Comparison of ENCODE assay signal across 9 cellular contexts in the genomic region with DNA sequence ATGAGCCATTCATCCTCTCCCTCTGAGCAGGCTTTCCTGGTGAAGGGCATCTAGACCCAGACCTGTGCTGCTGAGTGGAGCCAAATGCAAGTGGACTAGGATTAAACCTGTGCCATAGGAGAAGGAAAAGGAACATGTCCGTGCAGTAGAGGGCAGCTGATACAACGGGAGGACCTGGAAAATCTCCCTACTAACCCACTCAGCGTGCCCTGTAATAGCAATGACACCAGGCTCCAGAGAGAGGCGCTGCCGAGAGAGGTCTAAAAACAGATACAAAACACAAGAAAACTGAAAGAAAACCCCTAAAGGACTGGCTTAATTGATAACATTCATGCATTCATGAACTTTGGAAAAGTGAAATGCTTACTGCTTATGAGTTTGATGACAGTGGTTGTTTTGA.
DNase-seq lines count a peak whose midpoint lies in the region; ATAC-seq and TF ChIP-seq lines count a peak whose summit lies in the region.
"Had no signal": no experiment of that assay in that cellular context is flagged by ENCODE, and none has a peak within 500 bp of the region (broad histone marks: within the 10 kb centered on the region; RNA-seq: fewer than 3 reads in every experiment).

No MANE protein-coding gene starts in this region.

- H3K36me3 ChIP-seq in ACC112 (ENCODE audit: insufficient read depth, low read length), result 0 out of 2 replicates have a peak, but pooled peaks cover 6% of the 10 kb centered on the region

- H3K4me1 Mint-ChIP-seq in endothelial cell (ENCODE audit: unreplicated experiment), result peaks cover 35% of the 10 kb centered on the region
- peaks cover 41% of the 10 kb centered on the region for H3K4me1 Mint-ChIP-seq in nephron

- H3K27me3 Mint-ChIP-seq in endothelial cell (ENCODE audit: unreplicated experiment) (peaks cover 7% of the 10 kb centered on the region), nephron (ENCODE audit: low read depth) (peaks cover 3% of the 10 kb centered on the region)
- H3K27me3 Mint-ChIP-seq: activated CD4-positive, alpha-beta T cell treated with anti-CD3 and anti-CD28 coated beads, Interleukin-2, amount 10 ng/mL, durations not matched to agents 7 days and 5 days had no signal

- H3K27me3 ChIP-seq in ACC112 (ENCODE audit: insufficient read depth, low read length), result no peaks in the 10 kb centered on the region

- no peak overlapping the region for H3K4me3 Mint-ChIP-seq in endothelial cell (ENCODE audit: unreplicated experiment)
- no peak overlapping the region for H3K4me3 Mint-ChIP-seq in nephron
- H3K4me3 Mint-ChIP-seq: activated CD4-positive, alpha-beta T cell treated with anti-CD3 and anti-CD28 coated beads, Interleukin-2, amount 10 ng/mL, durations not matched to agents 7 days and 5 days had no signal

- H3K79me2 ChIP-seq in ACC112 (ENCODE audit: control insufficient read depth, insufficient read depth, low read length, unreplicated experiment), result no peaks in the 10 kb centered on the region

- H3K27ac ChIP-seq in ACC112 (ENCODE audit: low read depth, low read length), result peak overlapping the region; percentile 42

- H3K4me1 ChIP-seq in ACC112 (ENCODE audit: control insufficient read depth, insufficient read depth, low read length, unreplicated experiment), result peaks cover 32% of the 10 kb centered on the region

- no peak overlapping the region for H2AFZ ChIP-seq in ACC112 (ENCODE audit: low read length, unreplicated experiment)

- intact Hi-C loops in left colon (cut with DNase I, micrococcal nuclease), result loop anchor here in 1 of 2 donors (2.0 kb wide), 1 partner anchor 111 kb away; no protein-coding TSS in a partner anchor

- H3K36me3 Mint-ChIP-seq in endothelial cell (ENCODE audit: low read depth, unreplicated experiment) (peaks cover 14% of the 10 kb centered on the region), nephron (ENCODE audit: low read depth) (peaks cover 8% of the 10 kb centered on the region)

- H3K27ac Mint-ChIP-seq in endothelial cell (ENCODE audit: unreplicated experiment) (peak overlapping the region; percentile 70), nephron (peak overlapping the region in 2 of 3 experiments; percentile 87 to 95)
- H3K27ac Mint-ChIP-seq: activated CD4-positive, alpha-beta T cell treated with anti-CD3 and anti-CD28 coated beads, Interleukin-2, amount 10 ng/mL, durations not matched to agents 7 days and 5 days had no signal

- H3K4me3 ChIP-seq in ACC112 (ENCODE audit: low read depth, low read length), result no peak overlapping the region

- H3K9me3 Mint-ChIP-seq in endothelial cell (ENCODE audit: unreplicated experiment), result no peaks in the 10 kb centered on the region
- H3K9me3 Mint-ChIP-seq in nephron, result no peaks in the 10 kb centered on the region
- H3K9me3 Mint-ChIP-seq: activated CD4-positive, alpha-beta T cell treated with anti-CD3 and anti-CD28 coated beads, Interleukin-2, amount 10 ng/mL, durations not matched to agents 7 days and 5 days had no signal

- no peak for ATAC-seq in left colon
- ATAC-seq in HG02798 (IDR thresholded peaks at IDR 0.05; ENCODE audit: poor library complexity, unreplicated experiment), result no peak

- DNase-seq in OCI-M1 (lab: John Stamatoyannopoulos, UW) (peak; percentile 14), endothelial cell (ENCODE audit: low spot score) (no peak), left colon (no peak), 8988T (no peak), T-helper 9 cell (no peak)
- DNase-seq: activated CD4-positive, alpha-beta T cell treated with anti-CD3 and anti-CD28 coated beads, Interleukin-2, amount 10 ng/mL, durations not matched to agents 7 days and 5 days had no signal

- TF ChIP-seq CTCF in endothelial cell (IDR thresholded peaks at IDR 0.05; ENCODE audit: unreplicated experiment) (no peak), nephron (IDR thresholded peaks at IDR 0.05; ENCODE audit: unreplicated experiment in 3 of 3) (no peak)
